ENCODE assay signal across 14 cellular contexts in genomic region chr2:99688699-99689098, GRCh38.
A peak's percentile ranks its signal among the peaks of the same experiment; 100 is the strongest.
DNase-seq lines count a peak whose midpoint lies in the region; ATAC-seq and TF ChIP-seq lines count a peak whose summit lies in the region.
"Had no signal": no experiment of that assay in that cellular context is flagged by ENCODE, and none has a peak within 500 bp of the region (broad histone marks: within the 10 kb centered on the region; RNA-seq: fewer than 3 reads in every experiment).

No MANE protein-coding gene starts in this region.

- H3K9me3 Mint-ChIP-seq in memory B cell (no peaks in the 10 kb centered on the region), nephron progenitor cell (no peaks in the 10 kb centered on the region), WTC11 (peaks cover 3% of the 10 kb centered on the region; the same call in 1 of the 2 replicates)
- H3K9me3 Mint-ChIP-seq: CD8-positive, alpha-beta T cell; GM23338 had no signal

- peak; percentile 51 for DNase-seq in DMS53 (lab: John Stamatoyannopoulos, UW)
- DNase-seq in DMS53 treated with DMSO at 0.1 percent for 48 hours (lab: John Stamatoyannopoulos, UW; ENCODE audit: unreplicated experiment), result no peak
- no peak for DNase-seq in memory B cell (ENCODE audit: low spot score in 2 of 2)
- DNase-seq in nephron progenitor cell, result no peak
- no peak for DNase-seq in NCI-H1092 (lab: John Stamatoyannopoulos, UW)
- DNase-seq in WTC11 (ENCODE audit: low spot score), result no peak
- no peak for DNase-seq in left cardiac atrium
- DNase-seq in hypothalamus (lab: John Stamatoyannopoulos, UW), result no peak
- DNase-seq: CD8-positive, alpha-beta T cell; COR-L47; H7 had no signal

- CTCF ChIA-PET in WTC11 (lab: Charles Lee), result no interaction called here

- POLR2A ChIA-PET in WTC11 (lab: Charles Lee), result no interaction called here

- no peak for TF ChIP-seq CTCF in nephron progenitor cell (IDR thresholded peaks at IDR 0.05)
- TF ChIP-seq CTCF in WTC11 (IDR thresholded peaks at IDR 0.05), result no peak

- intact Hi-C loops in left cardiac atrium (cut with DNase I), result no loop called here

- H3K36me3 Mint-ChIP-seq in memory B cell, result peaks cover 31% of the 10 kb centered on the region
- H3K36me3 Mint-ChIP-seq in nephron progenitor cell (ENCODE audit: low read depth), result peaks cover 62% of the 10 kb centered on the region
- no peaks in the 10 kb centered on the region for H3K36me3 Mint-ChIP-seq in WTC11
- H3K36me3 Mint-ChIP-seq: CD8-positive, alpha-beta T cell had no signal

- H3K27ac Mint-ChIP-seq in memory B cell, result peak overlapping the region; percentile 43
- H3K27ac Mint-ChIP-seq in nephron progenitor cell, result peak overlapping the region; percentile 95
- H3K27ac Mint-ChIP-seq in WTC11, result no peak overlapping the region
- H3K27ac Mint-ChIP-seq: CD8-positive, alpha-beta T cell; GM23338 had no signal

- H3K4me1 Mint-ChIP-seq in memory B cell (peaks cover 17% of the 10 kb centered on the region), nephron progenitor cell (peaks cover 50% of the 10 kb centered on the region), WTC11 (no peaks in the 10 kb centered on the region)
- H3K4me1 Mint-ChIP-seq: GM23338 had no signal

- no peaks in the 10 kb centered on the region for H3K27me3 Mint-ChIP-seq in memory B cell
- H3K27me3 Mint-ChIP-seq in nephron progenitor cell (ENCODE audit: low read depth, poor library complexity), result peaks cover 3% of the 10 kb centered on the region
- no peaks in the 10 kb centered on the region for H3K27me3 Mint-ChIP-seq in WTC11 (ENCODE audit: low read depth)

- H3K4me3 Mint-ChIP-seq in memory B cell (no peak overlapping the region), nephron progenitor cell (peak overlapping the region; percentile 6), WTC11 (no peak overlapping the region)
- H3K4me3 Mint-ChIP-seq: CD14-positive monocyte; CD8-positive, alpha-beta T cell; GM23338 had no signal

- ATAC-seq in memory B cell (ENCODE audit: low read depth) (no peak), WTC11 (no peak), left cardiac atrium (no peak)
- ATAC-seq: CD8-positive, alpha-beta T cell; GM12878; GM23338 had no signal

TF ChIP-seq in WTC11, 78 proteins besides CTCF, POLR2A, EP300 and RAD21:
- no peak for TF ChIP-seq IRF1 (CRISPR knock-in tag; IDR thresholded peaks at IDR 0.05)
- no peak for TF ChIP-seq GTF2I (CRISPR knock-in tag; conservative IDR thresholded peaks at IDR 0.05)
- no peak for TF ChIP-seq KAT7 (CRISPR knock-in tag; IDR thresholded peaks at IDR 0.05; ENCODE audit: borderline replicate concordance)
- TF ChIP-seq MYBL2 (CRISPR knock-in tag; IDR thresholded peaks at IDR 0.05), result no peak
- TF ChIP-seq NR3C1 (CRISPR knock-in tag; conservative IDR thresholded peaks at IDR 0.05; ENCODE audit: low read depth), result no peak
- no peak for TF ChIP-seq E2F4 (CRISPR knock-in tag; IDR thresholded peaks at IDR 0.05; ENCODE audit: borderline replicate concordance, low read depth)
- no peak for TF ChIP-seq ZNF532 (CRISPR knock-in tag; IDR thresholded peaks at IDR 0.05; ENCODE audit: borderline replicate concordance)
- TF ChIP-seq ZNF219 (CRISPR knock-in tag; IDR thresholded peaks at IDR 0.05; ENCODE audit: borderline replicate concordance), result no peak
- TF ChIP-seq FOXP1 (CRISPR knock-in tag; IDR thresholded peaks at IDR 0.05; ENCODE audit: borderline replicate concordance), result no peak
- TF ChIP-seq JUN (CRISPR knock-in tag; IDR thresholded peaks at IDR 0.05), result no peak
- no peak for TF ChIP-seq CREB1 (CRISPR knock-in tag; IDR thresholded peaks at IDR 0.05)
- TF ChIP-seq TEAD4 (CRISPR knock-in tag; IDR thresholded peaks at IDR 0.05), result no peak
- TF ChIP-seq EMX1 (CRISPR knock-in tag; IDR thresholded peaks at IDR 0.05), result no peak
- TF ChIP-seq ZBTB43 (CRISPR knock-in tag; IDR thresholded peaks at IDR 0.05), result no peak
